27 cellular contexts compared by ENCODE assay signal in genomic region chr17:72810991-72811508, GRCh38.
"Had no signal": no experiment of that assay in that cellular context is flagged by ENCODE, and none has a peak within 500 bp of the region (broad histone marks: within the 10 kb centered on the region; RNA-seq: fewer than 3 reads in every experiment).

No MANE protein-coding gene starts in this region.

- FAIRE-seq: urothelium cell line had no signal

- H3K4me1 ChIP-seq: stomach, suprapubic skin, testis, thyroid gland, tibial artery, tibial nerve, transverse colon, upper lobe of left lung, upper lobe of right lung, uterus, vagina had no signal

- H3K4me3 ChIP-seq: stomach, suprapubic skin, testis, thoracic aorta, thyroid gland, tibial artery, tibial nerve, transverse colon, upper lobe of left lung, upper lobe of right lung, uterus, vagina had no signal

- DNase-seq: stimulated activated CD4-positive, alpha-beta T cell treated with anti-CD3 and anti-CD28 coated beads, Interleukin-2, amount 100 ng/mL, for 48 hours; stimulated activated CD4-positive, alpha-beta T cell treated with anti-CD3 and anti-CD28 coated beads, Interleukin-4, amount 100 ng/mL, for 1 hour; stimulated activated CD4-positive, alpha-beta T cell treated with anti-CD3 and anti-CD28 coated beads, Interleukin-4, amount 100 ng/mL, for 24 hours; stimulated activated CD4-positive, alpha-beta T cell treated with anti-CD3 and anti-CD28 coated beads, Interleukin-4, amount 100 ng/mL, for 4 hours; stimulated activated CD8-positive, alpha-beta memory T cell treated with anti-CD3 and anti-CD28 coated beads, Interleukin-4, amount 100 ng/mL, for 48 hours; stimulated activated naive B cell treated with anti-CD40 and anti-IgM and Interleukin-4, amounts not matched to agents 10 μg/mL and 1 μg/mL and 100 μg/mL, for 72 hours; stimulated activated naive CD4-positive, alpha-beta T cell; stimulated activated naive CD4-positive, alpha-beta T cell treated with Interleukin-2 at 50 U/mL for 16 hours; stimulated activated naive CD8-positive, alpha-beta T cell treated with anti-CD3 and anti-CD28 coated beads, Interleukin-15, amount 100 ng/mL, for 72 hours; stimulated activated naive CD8-positive, alpha-beta T cell treated with anti-CD3 and anti-CD28 coated beads, Interleukin-15, Interleukin-2, amounts not matched to agents 100 U/mL and 50 U/mL, for 24 hours; stomach; substantia nigra; testis; thyroid gland; tibial artery; transverse colon; trophoblast cell; upper lobe of left lung; upper lobe of right lung; uterus had no signal

- H3K9me3 ChIP-seq: suprapubic skin, testis, thyroid gland, upper lobe of right lung, uterus, vagina had no signal

- H3K36me3 ChIP-seq: thoracic aorta, thyroid gland, transverse colon, upper lobe of right lung, uterus, vagina had no signal

- H3K27me3 ChIP-seq: stomach, suprapubic skin, testis, thyroid gland, tibial artery, tibial nerve, transverse colon, upper lobe of left lung, upper lobe of right lung, uterus, vagina had no signal

- H3K27ac ChIP-seq: stomach, suprapubic skin, testis, thoracic aorta, thyroid gland, tibial artery, tibial nerve, transverse colon, upper lobe of left lung, upper lobe of right lung, uterus, vagina had no signal

- ATAC-seq: stimulated activated effector memory CD8-positive, alpha-beta T cell treated with anti-CD3 and anti-CD28 coated beads, Interleukin-12 subunit alpha, Interleukin-12 subunit beta, amount 100 ng/mL, for 72 hours; stimulated activated memory B cell treated with anti-CD40 and anti-IgM and Interleukin-4, amounts not matched to agents 10 μg/mL and 1 μg/mL and 100 μg/mL, for 72 hours; stimulated activated naive B cell treated with anti-CD40 and anti-IgM and Interleukin-4, amounts not matched to agents 10 μg/mL and 1 μg/mL and 100 μg/mL, for 72 hours; stimulated activated naive CD8-positive, alpha-beta T cell treated with anti-CD3 and anti-CD28 coated beads, Interleukin-15, amount 100 ng/mL, for 72 hours; stimulated activated naive CD8-positive, alpha-beta T cell treated with anti-CD3 and anti-CD28 coated beads, Interleukin-15, Interleukin-2, amounts not matched to agents 100 U/mL and 50 U/mL, for 24 hours; upper lobe of right lung had no signal
